ENCODE assay signal across 8 cellular contexts in genomic region chr14:53432378-53432802, GRCh38.
A peak's percentile ranks its signal among the peaks of the same experiment; 100 is the strongest.
DNase-seq lines count a peak whose midpoint lies in the region; ATAC-seq and TF ChIP-seq lines count a peak whose summit lies in the region.

No MANE protein-coding gene starts in this region.

- in situ Hi-C loops in Panc1 (cut with HindIII; ENCODE audit: low pct_unique_long_range_greater_than_20kb, low sequenced_read_pairs): no loop called here

- peak; percentile 80 for TF ChIP-seq CTCF in C4-2B (conservative IDR thresholded peaks at IDR 0.05)
- TF ChIP-seq CTCF in Panc1 (IDR thresholded peaks at IDR 0.05): peak; percentile 60
- peak; percentile 84 for TF ChIP-seq CTCF in endodermal cell (conservative IDR thresholded peaks at IDR 0.05)
- TF ChIP-seq CTCF in neural progenitor cell (IDR thresholded peaks at IDR 0.05): peak; percentile 86

- WGBS in endodermal cell (ENCODE audit: insufficient coverage in 1 of 2, insufficient read length in 1 of 2), 2 experiments: 17 to 57% methylated on average over 1 to 2 of the region's 2 CpGs

- no peaks in the 10 kb centered on the region for H4K20me1 ChIP-seq in neural progenitor cell (ENCODE audit: low read depth)

- H3K4me3 ChIP-seq in Panc1 (ENCODE audit: low read depth in 2 of 2, low read length in 2 of 2) (no peak overlapping the region), endodermal cell (ENCODE audit: low read length) (no peak overlapping the region), neural progenitor cell (no peak overlapping the region)

- H3K27ac ChIP-seq in C4-2B: no peak overlapping the region
- no peak overlapping the region for H3K27ac ChIP-seq in Panc1 (ENCODE audit: low read length)
- no peak overlapping the region for H3K27ac ChIP-seq in endodermal cell (ENCODE audit: low read depth, low read length)
- H3K27ac ChIP-seq in neural progenitor cell: no peak overlapping the region

- H3K36me3 Mint-ChIP-seq in endodermal cell (ENCODE audit: low read depth) (no peaks in the 10 kb centered on the region), neural progenitor cell (no peaks in the 10 kb centered on the region), T-helper 17 cell (ENCODE audit: low read depth) (no peaks in the 10 kb centered on the region)

- peaks cover 13% of the 10 kb centered on the region for H3K9me3 Mint-ChIP-seq in endodermal cell
- H3K9me3 Mint-ChIP-seq in neural progenitor cell: no peaks in the 10 kb centered on the region

- H3K36me3 ChIP-seq in Panc1 (ENCODE audit: control insufficient read depth, insufficient read depth, low read length) (no peaks in the 10 kb centered on the region), endodermal cell (ENCODE audit: control insufficient read depth, insufficient read depth, low read length) (no peaks in the 10 kb centered on the region), neural progenitor cell (no peaks in the 10 kb centered on the region)

- H3F3A ChIP-seq in neural progenitor cell (ENCODE audit: low read depth): no peaks in the 10 kb centered on the region

- POLR2A ChIA-PET in Panc1 (lab: Charles Lee): no interaction called here

- no peak overlapping the region for H3K4me2 ChIP-seq in neural progenitor cell

- CTCF ChIA-PET in Panc1 (lab: Charles Lee): no interaction called here

- H3K4me3 Mint-ChIP-seq in endodermal cell (no peak overlapping the region), neural progenitor cell (no peak overlapping the region), T-helper 17 cell (no peak overlapping the region)

- H3K79me2 ChIP-seq in neural progenitor cell (ENCODE audit: low read depth): no peaks in the 10 kb centered on the region

- BruUV-seq in Panc1 (replicated peaks; lab: Mats Ljungman, UMichigan): no TSS peak

- H3K4me1 Mint-ChIP-seq in endodermal cell: peaks cover 9% of the 10 kb centered on the region
- H3K4me1 Mint-ChIP-seq in neural progenitor cell: no peaks in the 10 kb centered on the region
- no peaks in the 10 kb centered on the region for H3K4me1 Mint-ChIP-seq in T-helper 17 cell

- intact Hi-C loops in Panc1 (cut with micrococcal nuclease; ENCODE audit: unreplicated experiment): no loop called here

- no peaks in the 10 kb centered on the region for H3K9me3 ChIP-seq in Panc1 (ENCODE audit: control insufficient read depth, insufficient read depth, low read depth, low read length)
- peaks cover 13% of the 10 kb centered on the region for H3K9me3 ChIP-seq in endodermal cell (ENCODE audit: control insufficient read depth, low read length)
- H3K9me3 ChIP-seq in neural progenitor cell (ENCODE audit: low read depth): no peaks in the 10 kb centered on the region
- no peaks in the 10 kb centered on the region for H3K9me3 ChIP-seq in T-helper 17 cell (ENCODE audit: control insufficient read depth, low read length, poor library complexity, severe bottlenecking)

- H3K4me1 ChIP-seq in Panc1 (ENCODE audit: control insufficient read depth, insufficient read depth, low read length): no peaks in the 10 kb centered on the region
- H3K4me1 ChIP-seq in endodermal cell (ENCODE audit: control insufficient read depth, insufficient read depth, low read length): no peaks in the 10 kb centered on the region
- no peaks in the 10 kb centered on the region for H3K4me1 ChIP-seq in neural progenitor cell

- DNase-seq in Panc1 (ENCODE audit: low read depth, low spot score) (peak; percentile 13), endodermal cell (peak; percentile 82), neural progenitor cell (ENCODE audit: low spot score) (peak; percentile 71), T-helper 17 cell (no peak)
- no peak for DNase-seq in activated naive CD4-positive, alpha-beta T cell treated with Interleukin-2 at 50 U/mL for 16 hours

- no peak overlapping the region for H3K9ac ChIP-seq in endodermal cell (ENCODE audit: extremely low read depth, low read length, poor library complexity, severe bottlenecking)
- H3K9ac ChIP-seq in neural progenitor cell: no peak overlapping the region

- H3K27ac Mint-ChIP-seq in endodermal cell (no peak overlapping the region), neural progenitor cell (no peak overlapping the region), T-helper 17 cell (no peak overlapping the region)

- H3K27me3 Mint-ChIP-seq in endodermal cell (ENCODE audit: insufficient read depth): no peaks in the 10 kb centered on the region
- no peaks in the 10 kb centered on the region for H3K27me3 Mint-ChIP-seq in neural progenitor cell (ENCODE audit: insufficient read depth, low read depth)
- no peaks in the 10 kb centered on the region for H3K27me3 Mint-ChIP-seq in T-helper 17 cell

- H3K27me3 ChIP-seq in Panc1 (ENCODE audit: control insufficient read depth, insufficient read depth, low read length) (no peaks in the 10 kb centered on the region), endodermal cell (ENCODE audit: control insufficient read depth, insufficient read depth, low read length, poor library complexity, severe bottlenecking) (no peaks in the 10 kb centered on the region), neural progenitor cell (no peaks in the 10 kb centered on the region)

- H2AFZ ChIP-seq in neural progenitor cell (replicated peaks): no peak overlapping the region

- ATAC-seq in GM18858 (IDR thresholded peaks at IDR 0.05; ENCODE audit: unreplicated experiment) (peak; percentile 66), HG03442 (IDR thresholded peaks at IDR 0.05; ENCODE audit: unreplicated experiment) (peak; percentile 90), Panc1 (peak; percentile 51; the same call in 1 of the 2 replicates), T-helper 17 cell (no peak)

Comparison
In these comparisons a context has a peak if more than half of its experiments do, and no peak if none do; other contexts are left out.
1. DNase-seq: peak in Panc1 (single experiment), endodermal cell (single experiment) and neural progenitor cell (single experiment); none in T-helper 17 cell (0 of 3) and activated naive CD4-positive, alpha-beta T cell treated with Interleukin-2 at 50 U/mL for 16 hours (single experiment).
2. Peak in every context shown above with its lines, with median percentiles within 50 percentile points of each other: CTCF ChIP-seq.